17 cellular contexts compared by ENCODE assay signal in the genomic region with DNA sequence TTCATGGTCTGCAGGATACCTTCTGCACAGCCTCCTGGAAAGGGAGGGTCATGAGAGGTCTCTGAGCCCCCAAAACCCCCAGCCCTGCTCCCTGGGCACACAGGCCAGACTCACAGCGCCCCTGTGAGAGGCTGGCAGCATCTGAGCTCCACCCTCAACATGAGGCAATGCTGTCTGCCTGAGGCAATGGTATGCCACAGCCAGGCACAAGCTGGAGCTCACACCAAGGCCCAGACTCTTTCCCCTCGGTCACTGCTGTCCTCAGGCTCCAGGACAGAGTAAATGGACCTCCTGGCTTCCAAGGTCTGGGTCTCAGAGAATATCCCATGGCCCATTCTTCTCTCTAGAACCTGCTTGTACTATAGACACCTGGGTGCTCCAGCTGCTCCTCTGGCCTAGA. TPM values are rescaled to one million over a fixed set of nuclear protein-coding genes. Genes with fewer than 3 reads are reported as not detected.
DNase-seq lines count a peak whose midpoint lies in the region; ATAC-seq and TF ChIP-seq lines count a peak whose summit lies in the region.
"Had no signal": no experiment of that assay in that cellular context is flagged by ENCODE, and none has a peak within 500 bp of the region (broad histone marks: within the 10 kb centered on the region; RNA-seq: fewer than 3 reads in every experiment).

No MANE protein-coding gene starts in this region.

- TF ChIP-seq POLR2A in GM18505 (IDR thresholded peaks at IDR 0.05; ENCODE audit: borderline replicate concordance, extremely low read depth, insufficient read depth, insufficient read length), result no peak
- no peak for TF ChIP-seq POLR2A in right lobe of liver (IDR thresholded peaks at IDR 0.05)

- H3K27ac ChIP-seq in left ventricle myocardium inferior (replicated peaks), result peak overlapping the region; percentile 75
- H3K27ac ChIP-seq in right lobe of liver, result no peak overlapping the region

- DNase-seq in left ventricle myocardium inferior (no peak), left cardiac atrium (no peak), T-cell (no peak), left lobe of liver (ENCODE audit: low spot score) (no peak), right lobe of liver (no peak)
- DNase-seq in activated CD8-positive, alpha-beta memory T cell treated with anti-CD3 and anti-CD28 coated beads, Interleukin-2, amount 50 U/mL, for 4 hours, result no peak
- DNase-seq: activated CD4-positive, alpha-beta T cell treated with anti-CD3 and anti-CD28 coated beads, Interleukin-2, amount 10 ng/mL, durations not matched to agents 7 days and 5 days; cortex of kidney; erythroblast; glutamatergic neuron; NCI-H2171; occipital lobe; small intestine had no signal

- H3K9me3 Mint-ChIP-seq in T-cell, result no peaks in the 10 kb centered on the region
- H3K9me3 Mint-ChIP-seq: activated CD4-positive, alpha-beta T cell treated with anti-CD3 and anti-CD28 coated beads, Interleukin-2, amount 10 ng/mL, durations not matched to agents 7 days and 5 days; activated T-helper 1 cell treated with anti-CD3 and anti-CD28 coated beads, Interleukin-12 subunit alpha, Interleukin-12 subunit beta, Interleukin-2, Interleukin-4 antibody, amounts not matched to agents 30 ng/mL and 10 ng/mL and 1 ng/mL, durations not matched to agents 14 hours and 24 hours and 36 hours had no signal

- POLR2A ChIA-PET in T-cell (lab: Charles Lee), result interaction anchor here in 1 of 2 donors (0.6 to 1.0 kb wide), 3 partner anchors 12 to 122 kb away, joined by 4 to 10 read pairs (median 4); no protein-coding TSS in a partner anchor

- peak overlapping the region; percentile 22 to 69 for H3K27ac Mint-ChIP-seq in T-cell
- H3K27ac Mint-ChIP-seq: activated CD4-positive, alpha-beta T cell treated with anti-CD3 and anti-CD28 coated beads, Interleukin-2, amount 10 ng/mL, durations not matched to agents 7 days and 5 days had no signal

- no peaks in the 10 kb centered on the region for H3K9me3 ChIP-seq in left ventricle myocardium inferior (replicated peaks)
- H3K9me3 ChIP-seq in right lobe of liver, result no peaks in the 10 kb centered on the region
- H3K9me3 ChIP-seq: ascending aorta had no signal

- CTCF ChIA-PET in T-cell (lab: Charles Lee), result interaction anchor here (0.6 to 3.1 kb wide), 4 partner anchors 15 to 42 kb away, joined by 3 to 20 read pairs (median 3); a partner anchor contains a TSS

- H3K27me3 ChIP-seq in left ventricle myocardium inferior (ENCODE audit: low read depth), result no peaks in the 10 kb centered on the region
- no peaks in the 10 kb centered on the region for H3K27me3 ChIP-seq in right lobe of liver
- H3K27me3 ChIP-seq: ascending aorta had no signal

- H3K4me1 ChIP-seq in left ventricle myocardium inferior (peaks cover 100% of the 10 kb centered on the region), right lobe of liver (peaks cover 0 to 4% (median under 1%) of the 10 kb centered on the region in 4 donors)

- TF ChIP-seq CTCF in left ventricle myocardium inferior (IDR thresholded peaks at IDR 0.05; ENCODE audit: borderline replicate concordance) (no peak), right lobe of liver (IDR thresholded peaks at IDR 0.05) (no peak)

- H3K36me3 Mint-ChIP-seq in T-cell, result peaks cover 37% of the 10 kb centered on the region

- H3K27me3 Mint-ChIP-seq in T-cell, result no peaks in the 10 kb centered on the region
- H3K27me3 Mint-ChIP-seq: activated CD4-positive, alpha-beta T cell treated with anti-CD3 and anti-CD28 coated beads, Interleukin-2, amount 10 ng/mL, durations not matched to agents 7 days and 5 days had no signal

- intact Hi-C loops in left ventricle myocardium inferior (cut with micrococcal nuclease), result no loop called here
- intact Hi-C loops in left cardiac atrium (cut with DNase I), result loop anchor here in 1 of 2 donors (10.0 kb wide), 1 partner anchor 121 kb away; a partner anchor contains a TSS
- intact Hi-C loops in right lobe of liver (cut with DNase I), result no loop called here

- H3K4me3 ChIP-seq in left ventricle myocardium inferior, result no peak overlapping the region
- no peak overlapping the region for H3K4me3 ChIP-seq in right lobe of liver
- H3K4me3 ChIP-seq: ascending aorta had no signal

- no CpG with 5 or more reads among the region's 2 CpGs for WGBS in right lobe of liver (ENCODE audit: insufficient coverage, low coverage, low lambda C conversion rate, missing lambda C conversion rate)

- H3K4me3 Mint-ChIP-seq in T-cell, result no peak overlapping the region
- H3K4me3 Mint-ChIP-seq: activated CD4-positive, alpha-beta T cell treated with anti-CD3 and anti-CD28 coated beads, Interleukin-2, amount 10 ng/mL, durations not matched to agents 7 days and 5 days; activated T-helper 1 cell treated with anti-CD3 and anti-CD28 coated beads, Interleukin-12 subunit alpha, Interleukin-12 subunit beta, Interleukin-2, Interleukin-4 antibody, amounts not matched to agents 30 ng/mL and 10 ng/mL and 1 ng/mL, durations not matched to agents 14 hours and 24 hours and 36 hours had no signal

- ATAC-seq in left cardiac atrium (no peak), T-cell (replicated peaks in 1 of 4) (no peak), left lobe of liver (peak; percentile 5), GM18505 (IDR thresholded peaks at IDR 0.05; ENCODE audit: unreplicated experiment) (no peak), HG02885 (IDR thresholded peaks at IDR 0.05; ENCODE audit: poor library complexity, unreplicated experiment) (no peak), right lobe of liver (no peak)

- peaks cover 48% of the 10 kb centered on the region for H3K36me3 ChIP-seq in left ventricle myocardium inferior
- peaks cover 10 to 44% (median 28%) of the 10 kb centered on the region in 4 donors for H3K36me3 ChIP-seq in right lobe of liver

- peaks cover 71 to 77% (median 76%) of the 10 kb centered on the region in 3 donors for H3K4me1 Mint-ChIP-seq in T-cell

RNA-seq across cellular contexts. Expression of a gene that starts 17.2 kb away (rescaled TPM):
- total RNA-seq in left ventricle myocardium inferior, result 96.8 TPM
- total RNA-seq in left cardiac atrium, result 10 to 100 TPM; 69.0 to 81.7 TPM
- total RNA-seq in T-cell, result 100 to 1,000 TPM in 2 of 5 donors, 10 to 100 TPM in 3; 60.7 to 133 (median 79.3) TPM
- total RNA-seq in left lobe of liver, result 17.5 TPM
- 10 to 100 TPM; 13.3 to 17.1 (median 15.0) TPM for total RNA-seq in right lobe of liver
